ENCODE assay signal across 9 cellular contexts in the genomic region with DNA sequence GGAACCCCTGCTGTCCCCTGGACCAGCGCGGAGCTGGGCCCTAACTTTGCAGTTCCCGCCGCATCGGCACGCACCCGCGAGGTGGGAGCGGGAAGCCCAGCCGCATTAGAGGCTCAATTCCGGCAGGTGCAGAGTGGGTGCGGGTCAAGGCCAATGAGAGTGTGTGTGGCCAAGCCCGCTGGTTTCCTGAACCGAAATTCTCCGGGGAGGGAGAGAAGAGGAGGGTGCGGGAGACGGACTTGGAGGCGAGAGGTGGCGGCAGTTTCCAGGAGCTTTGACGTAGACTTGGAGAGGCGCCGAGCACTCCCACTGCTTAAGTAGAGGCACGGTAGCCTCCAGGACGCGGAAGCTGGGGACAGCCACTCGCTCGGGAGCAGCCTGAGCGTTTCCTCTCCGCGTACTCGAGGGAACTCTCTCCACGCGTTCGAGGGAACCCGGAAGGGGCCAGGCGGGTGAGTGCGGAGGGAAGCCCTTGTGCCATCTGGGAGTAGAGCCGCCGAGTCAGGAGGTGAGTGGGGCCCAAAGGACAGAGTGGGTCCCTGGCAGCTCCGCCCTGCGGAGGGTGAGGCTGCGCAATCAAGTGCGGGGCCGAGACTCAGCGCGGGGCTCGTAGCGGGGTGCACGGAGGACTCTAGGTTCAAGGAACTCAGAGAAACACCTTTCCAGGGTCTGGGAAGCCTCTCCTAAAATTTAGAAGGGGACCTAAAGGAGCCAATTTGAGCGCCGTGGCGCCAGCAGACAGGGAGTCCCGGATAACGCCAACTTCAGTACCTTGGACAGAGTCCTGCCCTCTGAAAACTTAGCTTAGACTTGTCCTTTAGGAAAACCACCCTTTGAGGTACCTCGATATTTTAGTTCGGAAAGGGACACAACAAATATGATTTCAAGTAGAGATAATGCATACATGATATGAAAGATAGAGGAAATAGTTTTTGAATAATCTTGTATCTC. TPM values are rescaled to one million over a fixed set of nuclear protein-coding genes. Genes with fewer than 3 reads are reported as not detected.
DNase-seq lines count a peak whose midpoint lies in the region; ATAC-seq and TF ChIP-seq lines count a peak whose summit lies in the region.
"Had no signal": no experiment of that assay in that cellular context is flagged by ENCODE, and none has a peak within 500 bp of the region (broad histone marks: within the 10 kb centered on the region; RNA-seq: fewer than 3 reads in every experiment).

A gene (plus strand): TSS at position 413 of the 951 bp plus-strand sequence. CDS start 1,750 bp downstream, outside the sequence.

- DNase-seq in A172 (ENCODE audit: low spot score): peak; percentile 63
- DNase-seq in GM19238 (ENCODE audit: insufficient read length, low spot score): peak; percentile 10
- peak; percentile 9 for DNase-seq in T1000 (lab: John Stamatoyannopoulos, UW)
- peak; percentile 6 to 37 for DNase-seq in foreskin keratinocyte
- peak; percentile 11 for DNase-seq in pulmonary artery endothelial cell (ENCODE audit: low read depth, low spot score)
- DNase-seq in NCI-H2171 treated with DMSO at 0.1 percent for 48 hours (lab: John Stamatoyannopoulos, UW): no peak
- no peak for DNase-seq in NCI-H69 (lab: John Stamatoyannopoulos, UW)

- peak; percentile 86 for ATAC-seq in foreskin keratinocyte
- ATAC-seq in GM19395 (IDR thresholded peaks at IDR 0.05; ENCODE audit: unreplicated experiment): no peak

- H3K27ac ChIP-seq in foreskin keratinocyte: no peak within 1 kb of the TSS

- TF ChIP-seq CTCF in foreskin keratinocyte (conservative IDR thresholded peaks at IDR 0.05): no peak

- peaks cover 32% of the 10 kb centered on the region for H3K27me3 ChIP-seq in foreskin keratinocyte

- no peaks in the 10 kb centered on the region for H3K4me1 ChIP-seq in foreskin keratinocyte

RNA-seq across cellular contexts. Expression of the gene that starts here (rescaled TPM):
- total RNA-seq in A172 (2014; rRNA removed; shearing (Covaris generic)): not detected in 2 replicates
- not detected in 2 replicates for total RNA-seq in foreskin keratinocyte
- polyA plus RNA-seq in foreskin keratinocyte: not detected in 2 replicates
- not detected in 2 replicates for total RNA-seq in pulmonary artery endothelial cell
- total RNA-seq: activated naive CD4-positive, alpha-beta T cell treated with anti-CD3 and anti-CD28 coated beads, Interleukin-2, amount 50 U/mL, for 72 hours had no signal

Comparison
In these comparisons a context has a peak if more than half of its experiments do, and no peak if none do; other contexts are left out.
1. Peak in DNase-seq in A172; RNA of the gene not detected or under 1 TPM.
2. Peak in DNase-seq and ATAC-seq in foreskin keratinocyte; RNA of the gene not detected or under 1 TPM.
3. Peak in DNase-seq in pulmonary artery endothelial cell; RNA of the gene not detected or under 1 TPM.
4. DNase-seq: peak in GM19238 (single experiment) and T1000 (single experiment); none in NCI-H2171 treated with DMSO at 0.1 percent for 48 hours (single experiment) and NCI-H69 (single experiment).